16 cellular contexts compared by ENCODE assay signal in genomic region chr2:73053316-73054114, GRCh38. TPM values are rescaled to one million over a fixed set of nuclear protein-coding genes. Genes with fewer than 3 reads are reported as not detected.
A peak's percentile ranks its signal among the peaks of the same experiment; 100 is the strongest.
DNase-seq lines count a peak whose midpoint lies in the region; TF ChIP-seq lines count a peak whose summit lies in the region.
"Had no signal": no experiment of that assay in that cellular context is flagged by ENCODE, and none has a peak within 500 bp of the region (broad histone marks: within the 10 kb centered on the region; RNA-seq: fewer than 3 reads in every experiment).

No MANE protein-coding gene starts in this region.

- no peak for TF ChIP-seq CTCF in progenitor cell of endocrine pancreas (IDR thresholded peaks at IDR 0.05; ENCODE audit: unreplicated experiment)
- no peak for TF ChIP-seq CTCF in osteocyte (IDR thresholded peaks at IDR 0.05)

- H3K9me3 Mint-ChIP-seq in progenitor cell of endocrine pancreas (ENCODE audit: low read depth) (peaks cover 14% of the 10 kb centered on the region), osteocyte (ENCODE audit: unreplicated experiment) (peaks cover 6% of the 10 kb centered on the region)

- peak in 8 of 14 donors; percentile 20 to 73 (median 42) for DNase-seq in C1 segment of cervical spinal cord (lab: John Stamatoyannopoulos, UW)
- peak; percentile 14 for DNase-seq in RPMI7951 (ENCODE audit: low read depth)
- DNase-seq in fibroblast of peridontal ligament (ENCODE audit: extremely low read depth): peak; percentile 60
- DNase-seq in progenitor cell of endocrine pancreas (ENCODE audit: low spot score, unreplicated experiment): no peak
- no peak for DNase-seq in osteocyte (ENCODE audit: extremely low spot score, unreplicated experiment)
- DNase-seq in islet precursor cell: no peak
- no peak for DNase-seq in stimulated activated CD4-positive, alpha-beta T cell treated with anti-CD3 and anti-CD28 coated beads, Interleukin-15, amount 100 ng/mL, for 24 hours
- DNase-seq in D341Med (ENCODE audit: low spot score): no peak
- DNase-seq: effector CD8-positive, alpha-beta T cell; KG1; left ventricle myocardium inferior; NCI-H1105; NCI-H2171; NCI-H82; retina had no signal

- H3K27me3 Mint-ChIP-seq in progenitor cell of endocrine pancreas (no peaks in the 10 kb centered on the region), osteocyte (ENCODE audit: unreplicated experiment) (no peaks in the 10 kb centered on the region)

- no peaks in the 10 kb centered on the region for H3K4me1 Mint-ChIP-seq in progenitor cell of endocrine pancreas (ENCODE audit: low read depth)
- peaks cover 9% of the 10 kb centered on the region for H3K4me1 Mint-ChIP-seq in osteocyte (ENCODE audit: unreplicated experiment)

- H3K36me3 Mint-ChIP-seq in progenitor cell of endocrine pancreas (ENCODE audit: insufficient read depth): peaks cover 29% of the 10 kb centered on the region
- peaks cover 20% of the 10 kb centered on the region for H3K36me3 Mint-ChIP-seq in osteocyte (ENCODE audit: unreplicated experiment)

- peak overlapping the region; percentile 8 for H3K27ac Mint-ChIP-seq in progenitor cell of endocrine pancreas
- no peak overlapping the region for H3K27ac Mint-ChIP-seq in osteocyte (ENCODE audit: unreplicated experiment)
- H3K27ac Mint-ChIP-seq: activated naive CD4-positive, alpha-beta T cell treated with anti-CD3 and anti-CD28 coated beads, Interleukin-2, amount 50 U/mL, for 72 hours had no signal

- H3K4me3 Mint-ChIP-seq in progenitor cell of endocrine pancreas (ENCODE audit: low read depth) (no peak overlapping the region), osteocyte (ENCODE audit: unreplicated experiment) (no peak overlapping the region)

RNA-seq across cellular contexts. Expression of gene SFXN5, which starts 18.0 kb away (rescaled TPM):
- total RNA-seq in RPMI7951 (2014; rRNA removed; shearing (Covaris generic)): 8.7 and 18.3 TPM in 2 replicates
- total RNA-seq in progenitor cell of endocrine pancreas: 33.1 and 36.0 TPM in 2 replicates
- 9.8 and 12.7 TPM in 2 replicates for total RNA-seq in osteocyte

RNA-seq across cellular contexts. Expression of gene RAB11FIP5, which starts 59.2 kb away (rescaled TPM):
- total RNA-seq in RPMI7951 (2014; rRNA removed; shearing (Covaris generic)): 13.1 and 15.1 TPM in 2 replicates
- total RNA-seq in progenitor cell of endocrine pancreas (22.0 and 23.5 TPM in 2 replicates), osteocyte (30.8 and 35.5 TPM in 2 replicates)

Comparison
In these comparisons a context has a peak if more than half of its experiments do, and no peak if none do; other contexts are left out.
1. DNase-seq: peak in C1 segment of cervical spinal cord (8 of 14), RPMI7951 (single experiment) and fibroblast of peridontal ligament (single experiment); none in progenitor cell of endocrine pancreas (single experiment), osteocyte (single experiment), islet precursor cell (single experiment), stimulated activated CD4-positive, alpha-beta T cell treated with anti-CD3 and anti-CD28 coated beads, Interleukin-15, amount 100 ng/mL, for 24 hours (single experiment) and D341Med (single experiment).